ENCODE assay signal across 14 cellular contexts in the genomic region with DNA sequence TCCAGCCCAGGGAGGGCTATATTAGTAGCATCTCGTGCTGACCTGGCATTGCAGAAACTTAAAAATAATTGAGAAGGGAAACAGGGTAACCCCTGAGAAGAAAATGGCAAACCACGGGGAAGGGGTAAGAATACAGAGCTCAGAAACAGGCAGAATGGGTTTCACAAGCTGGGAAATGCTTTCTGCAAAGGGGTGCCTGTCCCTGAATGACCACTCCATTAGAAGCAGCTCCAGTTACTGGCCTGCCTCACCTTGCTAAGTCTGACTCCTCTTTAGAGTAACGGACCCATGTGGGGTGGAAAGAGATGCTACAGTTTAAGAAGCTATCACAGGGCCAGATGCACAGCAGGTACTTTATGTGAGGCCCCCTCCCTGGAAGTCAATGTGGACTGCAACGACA. TPM values are rescaled to one million over a fixed set of nuclear protein-coding genes. Genes with fewer than 3 reads are reported as not detected.
DNase-seq lines count a peak whose midpoint lies in the region; ATAC-seq and TF ChIP-seq lines count a peak whose summit lies in the region.
"Had no signal": no experiment of that assay in that cellular context is flagged by ENCODE, and none has a peak within 500 bp of the region (broad histone marks: within the 10 kb centered on the region; RNA-seq: fewer than 3 reads in every experiment).

No MANE protein-coding gene starts in this region.

- H3K36me3 Mint-ChIP-seq in activated T-cell treated with anti-CD3 and anti-CD28 coated beads, Interleukin-2, amount 50 U/mL, for 72 hours (ENCODE audit: insufficient read depth in 2 of 2), result peaks cover 17 to 35% of the 10 kb centered on the region in 2 donors
- H3K36me3 Mint-ChIP-seq in activated T-helper 17 cell treated with anti-CD3 and anti-CD28 coated beads, Interleukin-2, amount 50 U/mL, for 72 hours (ENCODE audit: low read depth), result peaks cover 87% of the 10 kb centered on the region
- peaks cover 0 to 42% (median 10%) of the 10 kb centered on the region in 3 donors for H3K36me3 Mint-ChIP-seq in immature natural killer cell

- no peaks in the 10 kb centered on the region for H3K9me3 Mint-ChIP-seq in activated T-cell treated with anti-CD3 and anti-CD28 coated beads, Interleukin-2, amount 50 U/mL, for 72 hours
- no peaks in the 10 kb centered on the region for H3K9me3 Mint-ChIP-seq in activated T-helper 17 cell treated with anti-CD3 and anti-CD28 coated beads, Interleukin-2, amount 50 U/mL, for 72 hours
- no peaks in the 10 kb centered on the region for H3K9me3 Mint-ChIP-seq in immature natural killer cell

- no peak overlapping the region for H3K4me3 ChIP-seq in subcutaneous abdominal adipose tissue (ENCODE audit: low read depth in 1 of 5, low read length in 5 of 5)
- H3K4me3 ChIP-seq: SK-N-MC had no signal

- H3K36me3 ChIP-seq in subcutaneous abdominal adipose tissue (ENCODE audit: control insufficient read depth in 5 of 5, insufficient read depth in 5 of 5, low read length in 5 of 5), result peaks cover 0 to 60% (median 56%) of the 10 kb centered on the region in 5 donors

- no peak for DNase-seq in activated T-cell treated with anti-CD3 and anti-CD28 coated beads, Interleukin-2, amount 50 U/mL, for 72 hours
- DNase-seq in activated T-cell treated with anti-CD3 and anti-CD28 coated beads, Interleukin-2, amount 50 U/mL, for 48 hours, result no peak
- DNase-seq in immature natural killer cell (no peak), GM20000 (ENCODE audit: low spot score) (no peak), mucosa of gallbladder (ENCODE audit: low spot score) (no peak)
- no peak for DNase-seq in activated CD4-positive, CD25-positive, alpha-beta regulatory T cell treated with anti-CD3 and anti-CD28 coated beads, Interleukin-2, amount 50 U/mL, for 72 hours
- DNase-seq: BE2C, dermis blood vessel endothelial cell, hypothalamus, NCI-H748 treated with DMSO at 0.1 percent for 48 hours had no signal

- H3K4me1 Mint-ChIP-seq in activated T-cell treated with anti-CD3 and anti-CD28 coated beads, Interleukin-2, amount 50 U/mL, for 72 hours (ENCODE audit: low read depth), result peaks cover 89% of the 10 kb centered on the region
- peaks cover 66% of the 10 kb centered on the region for H3K4me1 Mint-ChIP-seq in activated T-helper 17 cell treated with anti-CD3 and anti-CD28 coated beads, Interleukin-2, amount 50 U/mL, for 72 hours
- peaks cover 75 to 85% of the 10 kb centered on the region in 2 donors for H3K4me1 Mint-ChIP-seq in immature natural killer cell

- H3K27ac Mint-ChIP-seq in activated T-cell treated with anti-CD3 and anti-CD28 coated beads, Interleukin-2, amount 50 U/mL, for 72 hours, result peak overlapping the region; percentile 91
- H3K27ac Mint-ChIP-seq in activated T-helper 17 cell treated with anti-CD3 and anti-CD28 coated beads, Interleukin-2, amount 50 U/mL, for 72 hours, result peak overlapping the region; percentile 79
- peak overlapping the region; percentile 29 to 96 (median 86) for H3K27ac Mint-ChIP-seq in immature natural killer cell

- H3K9ac ChIP-seq in subcutaneous abdominal adipose tissue (ENCODE audit: low read length in 5 of 5), result no peak overlapping the region

- no peaks in the 10 kb centered on the region for H3K9me3 ChIP-seq in subcutaneous abdominal adipose tissue (ENCODE audit: control insufficient read depth in 5 of 5, low read length in 5 of 5)
- H3K9me3 ChIP-seq: BE2C, suprapubic skin had no signal

- no peaks in the 10 kb centered on the region for H3K27me3 Mint-ChIP-seq in activated T-cell treated with anti-CD3 and anti-CD28 coated beads, Interleukin-2, amount 50 U/mL, for 72 hours (ENCODE audit: low read depth)
- H3K27me3 Mint-ChIP-seq in activated T-helper 17 cell treated with anti-CD3 and anti-CD28 coated beads, Interleukin-2, amount 50 U/mL, for 72 hours, result no peaks in the 10 kb centered on the region
- peaks cover 13 to 16% (median 15%) of the 10 kb centered on the region in 3 donors for H3K27me3 Mint-ChIP-seq in immature natural killer cell (ENCODE audit: low read depth in 3 of 3)

- TF ChIP-seq CTCF in GM20000 (IDR thresholded peaks at IDR 0.05; ENCODE audit: extremely low read depth, missing control alignments), result no peak

- peak overlapping the region; percentile 93 for H3K27ac ChIP-seq in subcutaneous abdominal adipose tissue (ENCODE audit: low read depth, low read length)
- H3K27ac ChIP-seq: SK-N-MC, suprapubic skin had no signal

- H3K27me3 ChIP-seq in subcutaneous abdominal adipose tissue (ENCODE audit: control insufficient read depth in 5 of 5, insufficient read depth in 4 of 5, low read length in 5 of 5), result no peaks in the 10 kb centered on the region
- H3K27me3 ChIP-seq: BE2C, suprapubic skin had no signal

- H3K4me1 ChIP-seq in subcutaneous abdominal adipose tissue (ENCODE audit: control insufficient read depth in 5 of 5, insufficient read depth in 5 of 5, low read length in 5 of 5), result peaks cover 9 to 70% (median 48%) of the 10 kb centered on the region in 5 donors

- no peak for ATAC-seq in activated T-cell treated with anti-CD3 and anti-CD28 coated beads, Interleukin-2, amount 50 U/mL, for 72 hours (replicated peaks in 1 of 2)
- ATAC-seq in activated T-helper 17 cell treated with anti-CD3 and anti-CD28 coated beads, Interleukin-2, amount 50 U/mL, for 72 hours (replicated peaks), result no peak

- H3K4me3 Mint-ChIP-seq in activated T-cell treated with anti-CD3 and anti-CD28 coated beads, Interleukin-2, amount 50 U/mL, for 72 hours, result peak overlapping the region; percentile 93 to 95
- H3K4me3 Mint-ChIP-seq in activated T-helper 17 cell treated with anti-CD3 and anti-CD28 coated beads, Interleukin-2, amount 50 U/mL, for 72 hours, result peak overlapping the region; percentile 93
- H3K4me3 Mint-ChIP-seq in immature natural killer cell, result peak overlapping the region; percentile 42 to 94 (median 93)

RNA-seq across cellular contexts. Expression of gene WDR1, which starts 2.5 kb away (rescaled TPM):
- 100 to 1,000 TPM; 304 to 326 TPM for total RNA-seq in activated T-cell treated with anti-CD3 and anti-CD28 coated beads, Interleukin-2, amount 50 U/mL, for 72 hours
- 100 to 1,000 TPM; 401 to 630 TPM for total RNA-seq in activated T-helper 17 cell treated with anti-CD3 and anti-CD28 coated beads, Interleukin-2, amount 50 U/mL, for 72 hours
- 100 to 1,000 TPM; 339 to 509 (median 401) TPM for polyA plus RNA-seq in immature natural killer cell
- 297 TPM for total RNA-seq in mucosa of gallbladder
